ENCODE assay signal across 26 cellular contexts in the genomic region with DNA sequence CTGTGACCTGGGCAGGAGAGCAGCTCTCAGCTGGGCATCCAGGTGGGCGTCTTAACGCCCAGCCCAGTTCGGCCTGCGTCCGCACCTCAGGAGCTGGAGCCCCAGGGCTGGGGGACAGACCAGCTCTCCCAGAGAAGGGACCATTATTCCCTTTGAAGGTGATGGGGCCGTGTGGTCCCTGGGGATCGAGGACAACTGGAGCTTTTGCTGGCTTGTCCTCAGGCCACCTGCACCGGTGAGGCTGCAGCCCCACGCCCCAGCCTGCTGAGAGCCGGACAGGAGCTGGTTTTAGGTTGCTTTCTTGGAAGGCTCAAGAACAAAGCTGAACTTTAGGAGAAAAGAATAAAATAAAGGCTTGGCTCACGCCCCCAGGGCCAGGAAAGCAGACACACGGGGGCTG. TPM values are rescaled to one million over a fixed set of nuclear protein-coding genes. Genes with fewer than 3 reads are reported as not detected.
DNase-seq lines count a peak whose midpoint lies in the region; ATAC-seq and TF ChIP-seq lines count a peak whose summit lies in the region.
"Had no signal": no experiment of that assay in that cellular context is flagged by ENCODE, and none has a peak within 500 bp of the region (broad histone marks: within the 10 kb centered on the region; RNA-seq: fewer than 3 reads in every experiment).

No MANE protein-coding gene starts in this region.

- H3K4me1 ChIP-seq in mammary epithelial cell (ENCODE audit: insufficient read depth, low read length) (peaks cover 44% of the 10 kb centered on the region), breast epithelium (peaks cover 10 to 22% of the 10 kb centered on the region in 2 donors), upper lobe of right lung (peaks cover 40% of the 10 kb centered on the region), gastrocnemius medialis (peaks cover 25 to 45% of the 10 kb centered on the region in 2 donors)

- H3K9ac ChIP-seq in mammary epithelial cell (ENCODE audit: insufficient read depth, low read length) = no peak overlapping the region

- CTCF ChIA-PET in mammary epithelial cell (lab: Charles Lee; ENCODE audit: low non-redundant PET) = no interaction called here
- CTCF ChIA-PET in RWPE1 (lab: Yijun Ruan, JAX) = interaction anchor here (0.8 kb wide), 1 partner anchor 87 kb away, joined by 3 read pairs; no protein-coding TSS in a partner anchor

- H3K27me3 ChIP-seq in mammary epithelial cell (ENCODE audit: insufficient read depth, low read length) (no peaks in the 10 kb centered on the region), breast epithelium (no peaks in the 10 kb centered on the region), layer of hippocampus (ENCODE audit: control insufficient read depth, insufficient read depth, low read length) (no peaks in the 10 kb centered on the region), upper lobe of right lung (no peaks in the 10 kb centered on the region), gastrocnemius medialis (no peaks in the 10 kb centered on the region)
- H3K27me3 ChIP-seq: hepatocyte, MG63, SJCRH30 had no signal

- no peak for TF ChIP-seq CTCF in mammary epithelial cell (conservative IDR thresholded peaks at IDR 0.05 in 1 of 2, IDR thresholded peaks at IDR 0.05 in 1 of 2; ENCODE audit: extremely low read depth in 1 of 2, insufficient read depth in 1 of 2, low read depth in 1 of 2, low read length in 2 of 2)
- TF ChIP-seq CTCF in breast epithelium (IDR thresholded peaks at IDR 0.05) = no peak
- no peak for TF ChIP-seq CTCF in RWPE1 (conservative IDR thresholded peaks at IDR 0.05; ENCODE audit: low read depth)
- TF ChIP-seq CTCF in upper lobe of right lung (IDR thresholded peaks at IDR 0.05) = no peak
- TF ChIP-seq CTCF in gastrocnemius medialis (IDR thresholded peaks at IDR 0.05 in 4 of 5, conservative IDR thresholded peaks at IDR 0.05 in 1 of 5) = no peak

- POLR2A ChIA-PET in RWPE1 (lab: Yijun Ruan, JAX; ENCODE audit: low non-redundant PET) = no interaction called here

- ATAC-seq in upper lobe of right lung (no peak), HG02981 (IDR thresholded peaks at IDR 0.05; ENCODE audit: unreplicated experiment) (no peak), gastrocnemius medialis (no peak)
- ATAC-seq: K562; stimulated activated naive CD8-positive, alpha-beta T cell treated with anti-CD3 and anti-CD28 coated beads, Interleukin-15, amount 100 ng/mL, for 72 hours; WTC11 had no signal

- H3K4me3 ChIP-seq in mammary epithelial cell (replicated peaks in 1 of 3; ENCODE audit: insufficient read depth in 1 of 3, low read depth in 2 of 3, low read length in 3 of 3) = no peak overlapping the region
- no peak overlapping the region for H3K4me3 ChIP-seq in breast epithelium
- no peak overlapping the region for H3K4me3 ChIP-seq in upper lobe of right lung
- H3K4me3 ChIP-seq in gastrocnemius medialis = no peak overlapping the region
- H3K4me3 ChIP-seq: cardiac muscle cell, hepatocyte, K562, MG63, SJCRH30 had no signal

- BruUV-seq in mammary epithelial cell (replicated peaks; lab: Mats Ljungman, UMichigan) = no TSS peak

- 76% methylated on average over 12 of the region's 12 CpGs for WGBS in mammary epithelial cell (ENCODE audit: low coverage, missing lambda C conversion rate)

- H4K20me1 ChIP-seq in mammary epithelial cell (ENCODE audit: insufficient read depth, low read length) = peaks cover 10% of the 10 kb centered on the region

- in situ Hi-C loops in mammary epithelial cell (cut with MboI; ENCODE audit: low sequenced_read_pairs in 2 of 2) = no loop called here
- in situ Hi-C loops in gastrocnemius medialis (cut with MboI; ENCODE audit: low sequenced_read_pairs in 4 of 4) = no loop called here

- TF ChIP-seq POLR2A in breast epithelium (IDR thresholded peaks at IDR 0.05) (no peak), gastrocnemius medialis (IDR thresholded peaks at IDR 0.05) (no peak)

- no peak overlapping the region for H2AFZ ChIP-seq in mammary epithelial cell (ENCODE audit: low read depth, low read length)
- H2AFZ ChIP-seq: hepatocyte had no signal

- peak overlapping the region; percentile 30 for H3K4me2 ChIP-seq in mammary epithelial cell (ENCODE audit: insufficient read depth, low read depth, low read length)

- no peak overlapping the region for H3K27ac ChIP-seq in mammary epithelial cell (ENCODE audit: insufficient read depth, low read depth, low read length)
- no peak overlapping the region for H3K27ac ChIP-seq in breast epithelium
- peak overlapping the region; percentile 99 for H3K27ac ChIP-seq in RWPE1
- H3K27ac ChIP-seq in layer of hippocampus (ENCODE audit: low read depth, low read length) = peak overlapping the region; percentile 98
- no peak overlapping the region for H3K27ac ChIP-seq in upper lobe of right lung
- H3K27ac ChIP-seq in gastrocnemius medialis = no peak overlapping the region
- H3K27ac ChIP-seq: cardiac muscle cell, neutrophil, SJCRH30 had no signal

- H3K9me3 ChIP-seq in mammary epithelial cell (replicated peaks; ENCODE audit: insufficient read depth, low read length) = no peaks in the 10 kb centered on the region
- H3K9me3 ChIP-seq in breast epithelium = no peaks in the 10 kb centered on the region
- H3K9me3 ChIP-seq in upper lobe of right lung = no peaks in the 10 kb centered on the region
- no peaks in the 10 kb centered on the region for H3K9me3 ChIP-seq in gastrocnemius medialis
- H3K9me3 ChIP-seq: MG63, neutrophil, SJCRH30 had no signal

- DNase-seq in mammary epithelial cell (no peak), breast epithelium (ENCODE audit: low spot score in 2 of 2) (no peak), RWPE1 (ENCODE audit: low spot score) (no peak), upper lobe of right lung (peak; percentile 53), gastrocnemius medialis (no peak)
- no peak for DNase-seq in stimulated activated CD4-positive, alpha-beta T cell treated with anti-CD3 and anti-CD28 coated beads, Interleukin-15, amount 100 ng/mL, for 24 hours
- DNase-seq: activated CD4-positive, alpha-beta T cell treated with anti-CD3 and anti-CD28 coated beads, Interleukin-2, amount 50 U/mL, for 4 hours; activated naive CD4-positive, alpha-beta T cell treated with Interleukin-2 at 50 U/mL for 16 hours; activated T-cell treated with anti-CD3 and anti-CD28 coated beads for 4 hours; EL; left ventricle myocardium superior; MG63; NCI-H1417; NCI-H2081 treated with DMSO at 0.1 percent for 48 hours; NCI-H446; SJCRH30; stimulated activated CD4-positive, alpha-beta T cell treated with anti-CD3 and anti-CD28 coated beads, Interleukin-4, amount 100 ng/mL, for 4 hours; stimulated activated naive CD8-positive, alpha-beta T cell treated with anti-CD3 and anti-CD28 coated beads, Interleukin-15, amount 100 ng/mL, for 72 hours; trophoblast cell had no signal

- intact Hi-C loops in mammary epithelial cell (cut with micrococcal nuclease) = no loop called here
- intact Hi-C loops in breast epithelium (cut with DNase I; ENCODE audit: low total_unique reads) = no loop called here
- intact Hi-C loops in upper lobe of right lung (cut with DNase I) = no loop called here
- intact Hi-C loops in gastrocnemius medialis (cut with DNase I; ENCODE audit: low total_unique reads) = no loop called here

- dilution Hi-C loops in mammary epithelial cell (cut with HindIII; ENCODE audit: low sequenced_read_pairs) = no loop called here

- H3K36me3 ChIP-seq in mammary epithelial cell (ENCODE audit: insufficient read depth, low read length) = no peaks in the 10 kb centered on the region
- H3K36me3 ChIP-seq in breast epithelium = no peaks in the 10 kb centered on the region
- peaks cover 5% of the 10 kb centered on the region for H3K36me3 ChIP-seq in upper lobe of right lung
- peaks cover 0 to 10% of the 10 kb centered on the region in 2 donors for H3K36me3 ChIP-seq in gastrocnemius medialis
- H3K36me3 ChIP-seq: cardiac muscle cell, SJCRH30 had no signal

- peaks cover 84% of the 10 kb centered on the region for H3K79me2 ChIP-seq in mammary epithelial cell (ENCODE audit: insufficient read depth, low read length)

RNA-seq across cellular contexts. Expression of a gene that starts 40.9 kb away (rescaled TPM):
- total RNA-seq in mammary epithelial cell (10 to 100 TPM; 14.1 to 27.3 TPM), breast epithelium (10 to 100 TPM; 14.0 to 24.2 (median 19.3) TPM), upper lobe of right lung (33.5 TPM), gastrocnemius medialis (10 to 100 TPM; 26.0 to 51.7 (median 43.5) TPM)
- 6.7 TPM for polyA plus RNA-seq in mammary epithelial cell
- polyA minus RNA-seq in mammary epithelial cell = 13.1 TPM

Comparison
In these comparisons a context has a peak if more than half of its experiments do, and no peak if none do; other contexts are left out.
1. H3K27ac ChIP-seq: peak in RWPE1 (single experiment) and layer of hippocampus (single experiment); none in mammary epithelial cell (single experiment), breast epithelium (0 of 2), upper lobe of right lung (single experiment) and gastrocnemius medialis (0 of 4).